In the genomic region with DNA sequence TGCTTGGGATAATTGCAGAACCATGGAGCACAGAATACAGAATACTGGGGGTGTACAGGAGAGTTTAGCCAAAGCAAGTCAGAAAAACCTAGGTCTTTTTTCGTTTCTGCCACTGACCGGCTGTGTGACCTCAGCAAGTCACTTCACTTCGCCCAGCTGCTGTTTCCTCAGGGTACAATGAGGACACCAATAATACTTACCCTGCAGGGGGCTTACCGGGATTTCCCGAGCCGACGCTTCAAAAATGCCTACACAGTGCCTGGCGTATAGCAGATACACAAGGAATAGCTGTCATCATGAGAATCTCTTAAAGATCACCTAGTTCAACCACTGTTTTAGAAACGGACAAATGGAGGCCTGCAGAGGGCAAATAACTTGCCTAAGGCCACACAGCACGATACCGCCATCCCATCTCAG, we compare ENCODE assay signal across 1 cellular context.
A peak's percentile ranks its signal among the peaks of the same experiment; 100 is the strongest.
TF ChIP-seq lines count a peak whose summit lies in the region.

No MANE protein-coding gene starts in this region.

TF ChIP-seq in K562, 482 proteins besides CTCF, POLR2A, EP300 and RAD21:
- TF ChIP-seq ZFX (CRISPR knock-in tag; IDR thresholded peaks at IDR 0.05), result no peak
- TF ChIP-seq, protein P1, sequence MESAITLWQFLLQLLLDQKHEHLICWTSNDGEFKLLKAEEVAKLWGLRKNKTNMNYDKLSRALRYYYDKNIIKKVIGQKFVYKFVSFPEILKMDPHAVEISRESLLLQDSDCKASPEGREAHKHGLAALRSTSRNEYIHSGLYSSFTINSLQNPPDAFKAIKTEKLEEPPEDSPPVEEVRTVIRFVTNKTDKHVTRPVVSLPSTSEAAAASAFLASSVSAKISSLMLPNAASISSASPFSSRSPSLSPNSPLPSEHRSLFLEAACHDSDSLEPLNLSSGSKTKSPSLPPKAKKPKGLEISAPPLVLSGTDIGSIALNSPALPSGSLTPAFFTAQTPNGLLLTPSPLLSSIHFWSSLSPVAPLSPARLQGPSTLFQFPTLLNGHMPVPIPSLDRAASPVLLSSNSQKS (CRISPR knock-in tag; IDR thresholded peaks at IDR 0.05), result no peak
- TF ChIP-seq, protein P2, sequence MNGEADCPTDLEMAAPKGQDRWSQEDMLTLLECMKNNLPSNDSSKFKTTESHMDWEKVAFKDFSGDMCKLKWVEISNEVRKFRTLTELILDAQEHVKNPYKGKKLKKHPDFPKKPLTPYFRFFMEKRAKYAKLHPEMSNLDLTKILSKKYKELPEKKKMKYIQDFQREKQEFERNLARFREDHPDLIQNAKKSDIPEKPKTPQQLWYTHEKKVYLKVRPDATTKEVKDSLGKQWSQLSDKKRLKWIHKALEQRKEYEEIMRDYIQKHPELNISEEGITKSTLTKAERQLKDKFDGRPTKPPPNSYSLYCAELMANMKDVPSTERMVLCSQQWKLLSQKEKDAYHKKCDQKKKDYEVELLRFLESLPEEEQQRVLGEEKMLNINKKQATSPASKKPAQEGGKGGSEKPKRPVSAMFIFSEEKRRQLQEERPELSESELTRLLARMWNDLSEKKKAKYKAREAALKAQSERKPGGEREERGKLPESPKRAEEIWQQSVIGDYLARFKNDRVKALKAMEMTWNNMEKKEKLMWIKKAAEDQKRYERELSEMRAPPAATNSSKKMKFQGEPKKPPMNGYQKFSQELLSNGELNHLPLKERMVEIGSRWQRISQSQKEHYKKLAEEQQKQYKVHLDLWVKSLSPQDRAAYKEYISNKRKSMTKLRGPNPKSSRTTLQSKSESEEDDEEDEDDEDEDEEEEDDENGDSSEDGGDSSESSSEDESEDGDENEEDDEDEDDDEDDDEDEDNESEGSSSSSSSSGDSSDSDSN (IDR thresholded peaks at IDR 0.05; ENCODE audit: borderline replicate concordance in 1 of 2, low read depth in 2 of 2, low read length in 2 of 2), result no peak
- TF ChIP-seq, protein P3, sequence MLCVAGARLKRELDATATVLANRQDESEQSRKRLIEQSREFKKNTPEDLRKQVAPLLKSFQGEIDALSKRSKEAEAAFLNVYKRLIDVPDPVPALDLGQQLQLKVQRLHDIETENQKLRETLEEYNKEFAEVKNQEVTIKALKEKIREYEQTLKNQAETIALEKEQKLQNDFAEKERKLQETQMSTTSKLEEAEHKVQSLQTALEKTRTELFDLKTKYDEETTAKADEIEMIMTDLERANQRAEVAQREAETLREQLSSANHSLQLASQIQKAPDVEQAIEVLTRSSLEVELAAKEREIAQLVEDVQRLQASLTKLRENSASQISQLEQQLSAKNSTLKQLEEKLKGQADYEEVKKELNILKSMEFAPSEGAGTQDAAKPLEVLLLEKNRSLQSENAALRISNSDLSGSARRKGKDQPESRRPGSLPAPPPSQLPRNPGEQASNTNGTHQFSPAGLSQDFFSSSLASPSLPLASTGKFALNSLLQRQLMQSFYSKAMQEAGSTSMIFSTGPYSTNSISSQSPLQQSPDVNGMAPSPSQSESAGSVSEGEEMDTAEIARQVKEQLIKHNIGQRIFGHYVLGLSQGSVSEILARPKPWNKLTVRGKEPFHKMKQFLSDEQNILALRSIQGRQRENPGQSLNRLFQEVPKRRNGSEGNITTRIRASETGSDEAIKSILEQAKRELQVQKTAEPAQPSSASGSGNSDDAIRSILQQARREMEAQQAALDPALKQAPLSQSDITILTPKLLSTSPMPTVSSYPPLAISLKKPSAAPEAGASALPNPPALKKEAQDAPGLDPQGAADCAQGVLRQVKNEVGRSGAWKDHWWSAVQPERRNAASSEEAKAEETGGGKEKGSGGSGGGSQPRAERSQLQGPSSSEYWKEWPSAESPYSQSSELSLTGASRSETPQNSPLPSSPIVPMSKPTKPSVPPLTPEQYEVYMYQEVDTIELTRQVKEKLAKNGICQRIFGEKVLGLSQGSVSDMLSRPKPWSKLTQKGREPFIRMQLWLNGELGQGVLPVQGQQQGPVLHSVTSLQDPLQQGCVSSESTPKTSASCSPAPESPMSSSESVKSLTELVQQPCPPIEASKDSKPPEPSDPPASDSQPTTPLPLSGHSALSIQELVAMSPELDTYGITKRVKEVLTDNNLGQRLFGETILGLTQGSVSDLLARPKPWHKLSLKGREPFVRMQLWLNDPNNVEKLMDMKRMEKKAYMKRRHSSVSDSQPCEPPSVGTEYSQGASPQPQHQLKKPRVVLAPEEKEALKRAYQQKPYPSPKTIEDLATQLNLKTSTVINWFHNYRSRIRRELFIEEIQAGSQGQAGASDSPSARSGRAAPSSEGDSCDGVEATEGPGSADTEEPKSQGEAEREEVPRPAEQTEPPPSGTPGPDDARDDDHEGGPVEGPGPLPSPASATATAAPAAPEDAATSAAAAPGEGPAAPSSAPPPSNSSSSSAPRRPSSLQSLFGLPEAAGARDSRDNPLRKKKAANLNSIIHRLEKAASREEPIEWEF (CRISPR knock-in tag; IDR thresholded peaks at IDR 0.05), result 0 out of 2 replicates have a peak, but pooled peaks have one; percentile 1
- no peak for TF ChIP-seq MTA2 (IDR thresholded peaks at IDR 0.05; ENCODE audit: low read depth)
- TF ChIP-seq ZNF316 (IDR thresholded peaks at IDR 0.05), result peak; percentile 50
- TF ChIP-seq DNMT1 (IDR thresholded peaks at IDR 0.05), result no peak
- no peak for TF ChIP-seq KAT7 (CRISPR knock-in tag; IDR thresholded peaks at IDR 0.05; ENCODE audit: borderline replicate concordance)
- no peak for TF ChIP-seq SAFB (IDR thresholded peaks at IDR 0.05; ENCODE audit: borderline replicate concordance, low read depth, low read length)
- 0 out of 2 replicates have a peak, but pooled peaks have one; percentile 68 for TF ChIP-seq NR1H2 (CRISPR knock-in tag; IDR thresholded peaks at IDR 0.05)
- no peak for TF ChIP-seq TAF9B (IDR thresholded peaks at IDR 0.05; ENCODE audit: partially characterized antibody)
- TF ChIP-seq TRIM24 (IDR thresholded peaks at IDR 0.05), result no peak
- TF ChIP-seq ZBTB1 (CRISPR knock-in tag; IDR thresholded peaks at IDR 0.05; ENCODE audit: borderline replicate concordance, low read depth), result no peak
- 0 out of 3 replicates have a peak, but pooled peaks of 1 of the 2 experiments have one; percentile 2 for TF ChIP-seq CBX3 (IDR thresholded peaks at IDR 0.05; ENCODE audit: borderline replicate concordance in 1 of 2, low read length in 2 of 2)
- TF ChIP-seq ZFP36 (IDR thresholded peaks at IDR 0.05; ENCODE audit: low read depth, low read length, partially characterized antibody), result no peak
- peak; percentile 36 for TF ChIP-seq CHD1 (IDR thresholded peaks at IDR 0.05; ENCODE audit: low read length)
- TF ChIP-seq, protein P4, sequence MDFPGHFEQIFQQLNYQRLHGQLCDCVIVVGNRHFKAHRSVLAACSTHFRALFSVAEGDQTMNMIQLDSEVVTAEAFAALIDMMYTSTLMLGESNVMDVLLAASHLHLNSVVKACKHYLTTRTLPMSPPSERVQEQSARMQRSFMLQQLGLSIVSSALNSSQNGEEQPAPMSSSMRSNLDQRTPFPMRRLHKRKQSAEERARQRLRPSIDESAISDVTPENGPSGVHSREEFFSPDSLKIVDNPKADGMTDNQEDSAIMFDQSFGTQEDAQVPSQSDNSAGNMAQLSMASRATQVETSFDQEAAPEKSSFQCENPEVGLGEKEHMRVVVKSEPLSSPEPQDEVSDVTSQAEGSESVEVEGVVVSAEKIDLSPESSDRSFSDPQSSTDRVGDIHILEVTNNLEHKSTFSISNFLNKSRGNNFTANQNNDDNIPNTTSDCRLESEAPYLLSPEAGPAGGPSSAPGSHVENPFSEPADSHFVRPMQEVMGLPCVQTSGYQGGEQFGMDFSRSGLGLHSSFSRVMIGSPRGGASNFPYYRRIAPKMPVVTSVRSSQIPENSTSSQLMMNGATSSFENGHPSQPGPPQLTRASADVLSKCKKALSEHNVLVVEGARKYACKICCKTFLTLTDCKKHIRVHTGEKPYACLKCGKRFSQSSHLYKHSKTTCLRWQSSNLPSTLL (IDR thresholded peaks at IDR 0.05), result no peak
- TF ChIP-seq RB1 (IDR thresholded peaks at IDR 0.05; ENCODE audit: low read depth), result no peak
- no peak for TF ChIP-seq CREB1 (IDR thresholded peaks at IDR 0.05)
- no peak for TF ChIP-seq CREB1 (CRISPR knock-in tag; IDR thresholded peaks at IDR 0.05)
- TF ChIP-seq, protein P5, sequence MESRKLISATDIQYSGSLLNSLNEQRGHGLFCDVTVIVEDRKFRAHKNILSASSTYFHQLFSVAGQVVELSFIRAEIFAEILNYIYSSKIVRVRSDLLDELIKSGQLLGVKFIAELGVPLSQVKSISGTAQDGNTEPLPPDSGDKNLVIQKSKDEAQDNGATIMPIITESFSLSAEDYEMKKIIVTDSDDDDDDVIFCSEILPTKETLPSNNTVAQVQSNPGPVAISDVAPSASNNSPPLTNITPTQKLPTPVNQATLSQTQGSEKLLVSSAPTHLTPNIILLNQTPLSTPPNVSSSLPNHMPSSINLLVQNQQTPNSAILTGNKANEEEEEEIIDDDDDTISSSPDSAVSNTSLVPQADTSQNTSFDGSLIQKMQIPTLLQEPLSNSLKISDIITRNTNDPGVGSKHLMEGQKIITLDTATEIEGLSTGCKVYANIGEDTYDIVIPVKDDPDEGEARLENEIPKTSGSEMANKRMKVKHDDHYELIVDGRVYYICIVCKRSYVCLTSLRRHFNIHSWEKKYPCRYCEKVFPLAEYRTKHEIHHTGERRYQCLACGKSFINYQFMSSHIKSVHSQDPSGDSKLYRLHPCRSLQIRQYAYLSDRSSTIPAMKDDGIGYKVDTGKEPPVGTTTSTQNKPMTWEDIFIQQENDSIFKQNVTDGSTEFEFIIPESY (CRISPR knock-in tag; IDR thresholded peaks at IDR 0.05), result no peak
- 0 out of 2 replicates have a peak, but pooled peaks have one; percentile 14 for TF ChIP-seq CREM (IDR thresholded peaks at IDR 0.05; ENCODE audit: low read depth)
- no peak for TF ChIP-seq THRAP3 (IDR thresholded peaks at IDR 0.05; ENCODE audit: borderline replicate concordance)
- 0 out of 2 replicates have a peak, but pooled peaks have one; percentile 55 for TF ChIP-seq MIER1 (IDR thresholded peaks at IDR 0.05; ENCODE audit: low read depth)
- TF ChIP-seq ZNF586 (CRISPR knock-in tag; conservative IDR thresholded peaks at IDR 0.05), result no peak
- TF ChIP-seq, protein P6, sequence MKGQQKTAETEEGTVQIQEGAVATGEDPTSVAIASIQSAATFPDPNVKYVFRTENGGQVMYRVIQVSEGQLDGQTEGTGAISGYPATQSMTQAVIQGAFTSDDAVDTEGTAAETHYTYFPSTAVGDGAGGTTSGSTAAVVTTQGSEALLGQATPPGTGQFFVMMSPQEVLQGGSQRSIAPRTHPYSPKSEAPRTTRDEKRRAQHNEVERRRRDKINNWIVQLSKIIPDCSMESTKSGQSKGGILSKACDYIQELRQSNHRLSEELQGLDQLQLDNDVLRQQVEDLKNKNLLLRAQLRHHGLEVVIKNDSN (CRISPR knock-in tag; IDR thresholded peaks at IDR 0.05), result no peak
- TF ChIP-seq SIN3A (IDR thresholded peaks at IDR 0.05; ENCODE audit: borderline replicate concordance in 2 of 2, control insufficient read depth in 1 of 2, low read depth in 2 of 2, low read length in 2 of 2), result 0 out of 4 replicates have a peak, but pooled peaks of 1 of the 2 experiments have one; percentile 25
- TF ChIP-seq TBL1XR1 (IDR thresholded peaks at IDR 0.05; ENCODE audit: low read length in 2 of 2), result no peak
